8 cellular contexts compared by ENCODE assay signal in genomic region chr7:122219253-122219865, GRCh38.
DNase-seq lines count a peak whose midpoint lies in the region; ATAC-seq, FAIRE-seq and TF ChIP-seq lines count a peak whose summit lies in the region.

No MANE protein-coding gene starts in this region.

- H3K56ac ChIP-seq in H1 (replicated peaks; ENCODE audit: insufficient read length, low read depth, low read length): no peak overlapping the region

- H3K4me2 ChIP-seq in A549 (no peak overlapping the region), H1 (ENCODE audit: insufficient read depth in 1 of 2, low read depth in 2 of 2, low read length in 2 of 2) (no peak overlapping the region)

- no peak overlapping the region for H3K27ac ChIP-seq in A549
- H3K27ac ChIP-seq in H1 (ENCODE audit: low read depth, low read length): no peak overlapping the region

- CTCF ChIA-PET in A549 (lab: Yijun Ruan, JAX): interaction anchor here (0.7 to 4.6 kb wide), 7 partner anchors 269 to 935 kb away, joined by 3 to 25 read pairs (median 4); no protein-coding TSS in a partner anchor
- CTCF ChIA-PET in H1 (lab: Charles Lee; ENCODE audit: partially characterized antibody): interaction anchor here (0.7 to 7.2 kb wide), 26 partner anchors 9 to 935 kb away, joined by 3 to 88 read pairs (median 4); no protein-coding TSS in a partner anchor

- no peak overlapping the region for H4K5ac ChIP-seq in H1 (ENCODE audit: insufficient read length, low read depth, low read length)

- no peak overlapping the region for H3K9ac ChIP-seq in H1 (replicated peaks in 1 of 4; ENCODE audit: extremely low read depth in 1 of 4, low read depth in 3 of 4, low read length in 3 of 4)

- no peak overlapping the region for H4K8ac ChIP-seq in H1 (ENCODE audit: extremely low read depth, insufficient read depth, low read length)

- DNase-seq in A549 (ENCODE audit: low read depth in 1 of 2, low spot score in 1 of 2) (peak in 1 of 2 experiments; percentile 10), NCI-H2227 (lab: John Stamatoyannopoulos, UW; ENCODE audit: unreplicated experiment) (peak; percentile 21), H1 (ENCODE audit: low read depth in 1 of 2, low spot score in 2 of 2) (no peak), putamen (ENCODE audit: low spot score) (peak; percentile 8), GDM1 (lab: John Stamatoyannopoulos, UW) (no peak), omental fat pad (ENCODE audit: low spot score) (no peak)
- DNase-seq in stimulated activated CD4-positive, alpha-beta T cell treated with anti-CD3 and anti-CD28 coated beads, Interleukin-2, amount 100 ng/mL, for 48 hours: no peak

- no peak overlapping the region for H3K18ac ChIP-seq in H1 (ENCODE audit: extremely low read depth, low read length)

- H4K20me1 ChIP-seq in H1 (replicated peaks in 1 of 2; ENCODE audit: control insufficient read depth in 1 of 2, insufficient read depth in 2 of 2, low read length in 2 of 2): no peaks in the 10 kb centered on the region

- no peak overlapping the region for H2AK5ac ChIP-seq in H1 (ENCODE audit: low read depth, low read length)

- H3K4me1 ChIP-seq in A549: no peaks in the 10 kb centered on the region
- no peaks in the 10 kb centered on the region for H3K4me1 ChIP-seq in H1 (replicated peaks in 1 of 4; ENCODE audit: control insufficient read depth in 3 of 4, insufficient read depth in 4 of 4, low read length in 3 of 4)

- no peak overlapping the region for H4K91ac ChIP-seq in H1 (replicated peaks; ENCODE audit: insufficient read length, low read length)

- H3K79me1 ChIP-seq in H1 (ENCODE audit: low read depth, low read length): no peaks in the 10 kb centered on the region

- no peaks in the 10 kb centered on the region for H3K36me3 ChIP-seq in H1 (ENCODE audit: control insufficient read depth in 2 of 4, insufficient read depth in 4 of 4, low read length in 3 of 4)

- H3K27me3 ChIP-seq in H1 (replicated peaks in 1 of 4; ENCODE audit: control insufficient read depth in 3 of 4, extremely low read depth in 1 of 4, insufficient read depth in 3 of 4, low read length in 3 of 4): no peaks in the 10 kb centered on the region

- no peak overlapping the region for H3K4ac ChIP-seq in H1 (replicated peaks; ENCODE audit: insufficient read length, low read depth, low read length)

- TF ChIP-seq CTCF in A549 (IDR thresholded peaks at IDR 0.05) (peak; percentile 65), H1 (IDR thresholded peaks at IDR 0.05; ENCODE audit: control extremely low read depth in 1 of 3, insufficient read depth in 1 of 3, low read depth in 1 of 3, low read length in 3 of 3) (peak in 2 of 3 experiments; percentile 45 to 57; a peak in 2 of 4 replicates), omental fat pad (IDR thresholded peaks at IDR 0.05) (no peak)

- no peak overlapping the region for H2BK120ac ChIP-seq in H1 (replicated peaks; ENCODE audit: low read depth, low read length)

- TF ChIP-seq EP300 in A549 (IDR thresholded peaks at IDR 0.05): no peak
- TF ChIP-seq EP300 in H1 (IDR thresholded peaks at IDR 0.05; ENCODE audit: borderline replicate concordance in 1 of 2, low read depth in 2 of 2, low read length in 2 of 2): no peak

- H3K23me2 ChIP-seq in H1 (ENCODE audit: low read depth, low read length): no peaks in the 10 kb centered on the region; the same call in 1 of the 2 replicates

- H3K14ac ChIP-seq in H1 (ENCODE audit: insufficient read length): no peak overlapping the region

- no peak for ATAC-seq in A549
- peak; percentile 71 for ATAC-seq in GM18505 (IDR thresholded peaks at IDR 0.05; ENCODE audit: unreplicated experiment)
- no peak for ATAC-seq in omental fat pad (ENCODE audit: low FRiP score)

- no peak overlapping the region for H2BK5ac ChIP-seq in H1 (ENCODE audit: low read depth, low read length)

- no peak overlapping the region for H2AFZ ChIP-seq in H1 (ENCODE audit: low read length)

- H2BK20ac ChIP-seq in H1 (ENCODE audit: low read length): no peak overlapping the region

- TF ChIP-seq RAD21 in A549 (conservative IDR thresholded peaks at IDR 0.05 in 1 of 2, IDR thresholded peaks at IDR 0.05 in 1 of 2): peak; percentile 67 to 72
- TF ChIP-seq RAD21 in H1 (IDR thresholded peaks at IDR 0.05 in 1 of 2, conservative IDR thresholded peaks at IDR 0.05 in 1 of 2; ENCODE audit: low read depth in 2 of 2, low read length in 2 of 2): peak; percentile 78 to 92

- no peak overlapping the region for H3K23ac ChIP-seq in H1 (ENCODE audit: insufficient read length)

- no peak overlapping the region for H3K4me3 ChIP-seq in A549
- no peak overlapping the region for H3K4me3 ChIP-seq in H1 (ENCODE audit: extremely low read depth in 1 of 4, insufficient read depth in 2 of 4, low read depth in 3 of 4, low read length in 4 of 4)

- H2BK15ac ChIP-seq in H1 (ENCODE audit: low read length): no peak overlapping the region

- no peak overlapping the region for H2BK12ac ChIP-seq in H1 (ENCODE audit: low read depth, low read length)

- FAIRE-seq in A549 (lab: Jason Lieb, UNC) (peak; percentile 68), H1 (lab: Jason Lieb, UNC) (peak; percentile 80)

- POLR2A ChIA-PET in A549 (lab: Yijun Ruan, JAX): no interaction called here
- POLR2A ChIA-PET in H1 (lab: Charles Lee; ENCODE audit: partially characterized antibody): no interaction called here

- no peaks in the 10 kb centered on the region for H3K79me2 ChIP-seq in H1 (ENCODE audit: control insufficient read depth in 1 of 2, insufficient read depth in 2 of 2, low read length in 2 of 2)

- H3K9me3 ChIP-seq in A549 (no peaks in the 10 kb centered on the region), H1 (ENCODE audit: insufficient read depth in 2 of 2, low read depth in 1 of 2, low read length in 1 of 2) (no peaks in the 10 kb centered on the region)

- TF ChIP-seq POLR2A in A549 (IDR thresholded peaks at IDR 0.05; ENCODE audit: low read length) (no peak), GM18505 (IDR thresholded peaks at IDR 0.05; ENCODE audit: borderline replicate concordance, extremely low read depth, insufficient read depth, insufficient read length) (no peak), H1 (IDR thresholded peaks at IDR 0.05; ENCODE audit: control extremely low read depth in 1 of 2, low read depth in 2 of 2, low read length in 2 of 2) (no peak)

TF ChIP-seq in A549, 52 proteins besides CTCF, POLR2A, EP300 and RAD21:
- TF ChIP-seq CEBPB (IDR thresholded peaks at IDR 0.05): no peak
- TF ChIP-seq MAFK (IDR thresholded peaks at IDR 0.05; ENCODE audit: partially characterized antibody): peak; percentile 90
- no peak for TF ChIP-seq HDAC2 (IDR thresholded peaks at IDR 0.05)
- TF ChIP-seq RARB (CRISPR knock-in tag; IDR thresholded peaks at IDR 0.05): no peak
- peak; percentile 57 for TF ChIP-seq SMC3 (IDR thresholded peaks at IDR 0.05)
- no peak for TF ChIP-seq FOSL2 (IDR thresholded peaks at IDR 0.05)
- TF ChIP-seq FOSL2 (CRISPR knock-in tag; IDR thresholded peaks at IDR 0.05): no peak
- TF ChIP-seq FOSB (CRISPR knock-in tag; IDR thresholded peaks at IDR 0.05): no peak

TF ChIP-seq in H1, 55 proteins besides CTCF, POLR2A, EP300 and RAD21:
- no peak for TF ChIP-seq HDAC6 (IDR thresholded peaks at IDR 0.05; ENCODE audit: low read depth, low read length)
- peak; percentile 74 for TF ChIP-seq MAFK (IDR thresholded peaks at IDR 0.05; ENCODE audit: low read depth, low read length)
TF ChIP-seq in H1: peak in this region for 1.

Comparison
In these comparisons a context has a peak if more than half of its experiments do, and no peak if none do; other contexts are left out.
1. DNase-seq: peak in NCI-H2227 (single experiment) and putamen (single experiment); none in H1 (0 of 2), GDM1 (single experiment), omental fat pad (single experiment) and stimulated activated CD4-positive, alpha-beta T cell treated with anti-CD3 and anti-CD28 coated beads, Interleukin-2, amount 100 ng/mL, for 48 hours (0 of 2).
2. CTCF ChIP-seq: peak in A549 (single experiment) and H1 (2 of 3); none in omental fat pad (0 of 3).
3. Of the 18 proteins assayed by ChIP-seq in both H1 and A549: peak only in H1: none; only in A549: none; in both: CTCF, MAFK and RAD21; in neither: 15.